1 cellular context compared by ENCODE assay signal in the genomic region with DNA sequence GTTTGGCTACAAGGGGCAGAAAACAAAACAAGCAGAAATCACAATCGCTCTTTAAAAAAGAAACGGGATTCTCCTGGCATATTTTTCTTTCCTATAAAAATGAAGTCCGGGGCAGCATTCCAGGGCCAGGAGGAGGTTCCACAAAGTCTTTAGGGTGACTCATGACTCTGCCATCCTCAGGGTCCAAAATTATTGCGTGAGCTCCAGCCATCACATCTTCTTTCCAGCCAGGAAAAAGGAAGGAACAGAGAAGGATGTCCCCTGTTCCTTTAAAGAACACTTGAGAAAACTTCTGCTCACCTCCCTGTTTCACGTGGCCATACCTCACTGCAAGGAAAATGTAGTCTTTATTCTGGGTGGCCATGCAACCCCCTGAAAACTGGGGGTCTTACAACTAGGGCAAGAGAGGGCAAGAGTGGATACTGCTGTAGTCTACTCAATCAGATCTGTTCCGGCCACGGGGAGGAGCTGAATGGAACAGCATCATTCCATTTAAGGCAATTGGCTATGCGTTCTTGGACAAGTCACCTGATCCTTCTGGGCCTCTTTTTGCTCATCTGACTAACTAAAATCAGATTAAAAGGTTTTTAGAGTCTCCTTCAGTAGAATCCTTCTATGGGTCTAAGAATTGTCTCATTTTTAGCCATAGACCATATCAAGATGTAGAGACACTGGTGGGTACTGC.
A peak's percentile ranks its signal among the peaks of the same experiment; 100 is the strongest.
TF ChIP-seq lines count a peak whose summit lies in the region.

No MANE protein-coding gene starts in this region.

TF ChIP-seq in K562, 482 proteins besides CTCF, POLR2A, EP300 and RAD21 (continued from another document and continues in another):
- TF ChIP-seq ZBTB40 (IDR thresholded peaks at IDR 0.05) (no peak), ZBTB40 (CRISPR knock-in tag; IDR thresholded peaks at IDR 0.05) (no peak), CREB5 (CRISPR knock-in tag; IDR thresholded peaks at IDR 0.05) (no peak), ZNF175 (CRISPR knock-in tag; IDR thresholded peaks at IDR 0.05; ENCODE audit: low read depth) (no peak), KDM4B (IDR thresholded peaks at IDR 0.05; ENCODE audit: borderline replicate concordance in 2 of 2, low read depth in 1 of 2) (no peak), NBN (IDR thresholded peaks at IDR 0.05; ENCODE audit: low read depth) (no peak), PHTF2 (CRISPR knock-in tag; IDR thresholded peaks at IDR 0.05) (no peak), KDM5B (IDR thresholded peaks at IDR 0.05; ENCODE audit: insufficient replicate concordance, low read depth, low read length) (no peak), FOSL1 (tag; conservative IDR thresholded peaks at IDR 0.05) (peak; percentile 60), SUPT5H (IDR thresholded peaks at IDR 0.05) (no peak), BCOR (IDR thresholded peaks at IDR 0.05) (peak; percentile 71; the same call in 1 of the 2 replicates), ZNF395 (CRISPR knock-in tag; IDR thresholded peaks at IDR 0.05) (peak; percentile 2; the same call in 1 of the 2 replicates), ZNF79 (CRISPR knock-in tag; IDR thresholded peaks at IDR 0.05; ENCODE audit: low read depth) (no peak), MCM7 (IDR thresholded peaks at IDR 0.05) (no peak), ZNF444 (CRISPR knock-in tag; IDR thresholded peaks at IDR 0.05) (no peak), DNMT1 (IDR thresholded peaks at IDR 0.05) (no peak), RAD51 (IDR thresholded peaks at IDR 0.05; ENCODE audit: borderline replicate concordance, low read depth) (no peak), ZNF24 (IDR thresholded peaks at IDR 0.05) (no peak), PRPF4 (IDR thresholded peaks at IDR 0.05; ENCODE audit: insufficient read depth, low read depth, low read length, poor library complexity, severe bottlenecking) (no peak), ZNF778 (CRISPR knock-in tag; IDR thresholded peaks at IDR 0.05) (no peak), TARDBP (IDR thresholded peaks at IDR 0.05) (no peak), RBM39 (optimal IDR thresholded peaks at IDR 0.05; ENCODE audit: low read depth, low read length) (no peak), BRD4 (IDR thresholded peaks at IDR 0.05) (no peak), HNRNPLL (IDR thresholded peaks at IDR 0.05; ENCODE audit: low read depth, low read length, poor library complexity, severe bottlenecking) (no peak), ZFP1 (CRISPR knock-in tag; IDR thresholded peaks at IDR 0.05) (no peak), BHLHE40 (IDR thresholded peaks at IDR 0.05; ENCODE audit: low read length) (no peak), ETV6 (IDR thresholded peaks at IDR 0.05; ENCODE audit: borderline replicate concordance in 1 of 2, low read depth in 2 of 2, low read length in 1 of 2) (no peak), ETV6 (CRISPR knock-in tag; IDR thresholded peaks at IDR 0.05; ENCODE audit: borderline replicate concordance) (no peak), EHMT2 (IDR thresholded peaks at IDR 0.05) (no peak), NFE2L1 (tag; IDR thresholded peaks at IDR 0.05; ENCODE audit: borderline replicate concordance, low read depth) (no peak), ZBTB7A (IDR thresholded peaks at IDR 0.05; ENCODE audit: borderline replicate concordance, control insufficient read depth, low read depth, low read length) (no peak), ZNF655 (CRISPR knock-in tag; IDR thresholded peaks at IDR 0.05) (no peak), MBD2 (IDR thresholded peaks at IDR 0.05; ENCODE audit: borderline replicate concordance, low read depth) (no peak), GATA2 (CRISPR knock-in tag; IDR thresholded peaks at IDR 0.05) (no peak), USF1 (CRISPR knock-in tag; IDR thresholded peaks at IDR 0.05) (peak; percentile 63), HDAC8 (tag; IDR thresholded peaks at IDR 0.05) (no peak)
- TF ChIP-seq, protein P1, sequence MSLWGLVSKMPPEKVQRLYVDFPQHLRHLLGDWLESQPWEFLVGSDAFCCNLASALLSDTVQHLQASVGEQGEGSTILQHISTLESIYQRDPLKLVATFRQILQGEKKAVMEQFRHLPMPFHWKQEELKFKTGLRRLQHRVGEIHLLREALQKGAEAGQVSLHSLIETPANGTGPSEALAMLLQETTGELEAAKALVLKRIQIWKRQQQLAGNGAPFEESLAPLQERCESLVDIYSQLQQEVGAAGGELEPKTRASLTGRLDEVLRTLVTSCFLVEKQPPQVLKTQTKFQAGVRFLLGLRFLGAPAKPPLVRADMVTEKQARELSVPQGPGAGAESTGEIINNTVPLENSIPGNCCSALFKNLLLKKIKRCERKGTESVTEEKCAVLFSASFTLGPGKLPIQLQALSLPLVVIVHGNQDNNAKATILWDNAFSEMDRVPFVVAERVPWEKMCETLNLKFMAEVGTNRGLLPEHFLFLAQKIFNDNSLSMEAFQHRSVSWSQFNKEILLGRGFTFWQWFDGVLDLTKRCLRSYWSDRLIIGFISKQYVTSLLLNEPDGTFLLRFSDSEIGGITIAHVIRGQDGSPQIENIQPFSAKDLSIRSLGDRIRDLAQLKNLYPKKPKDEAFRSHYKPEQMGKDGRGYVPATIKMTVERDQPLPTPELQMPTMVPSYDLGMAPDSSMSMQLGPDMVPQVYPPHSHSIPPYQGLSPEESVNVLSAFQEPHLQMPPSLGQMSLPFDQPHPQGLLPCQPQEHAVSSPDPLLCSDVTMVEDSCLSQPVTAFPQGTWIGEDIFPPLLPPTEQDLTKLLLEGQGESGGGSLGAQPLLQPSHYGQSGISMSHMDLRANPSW (CRISPR knock-in tag; IDR thresholded peaks at IDR 0.05), result no peak
- TF ChIP-seq, protein P2, sequence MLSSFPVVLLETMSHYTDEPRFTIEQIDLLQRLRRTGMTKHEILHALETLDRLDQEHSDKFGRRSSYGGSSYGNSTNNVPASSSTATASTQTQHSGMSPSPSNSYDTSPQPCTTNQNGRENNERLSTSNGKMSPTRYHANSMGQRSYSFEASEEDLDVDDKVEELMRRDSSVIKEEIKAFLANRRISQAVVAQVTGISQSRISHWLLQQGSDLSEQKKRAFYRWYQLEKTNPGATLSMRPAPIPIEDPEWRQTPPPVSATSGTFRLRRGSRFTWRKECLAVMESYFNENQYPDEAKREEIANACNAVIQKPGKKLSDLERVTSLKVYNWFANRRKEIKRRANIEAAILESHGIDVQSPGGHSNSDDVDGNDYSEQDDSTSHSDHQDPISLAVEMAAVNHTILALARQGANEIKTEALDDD (IDR thresholded peaks at IDR 0.05), result no peak
- TF ChIP-seq, protein P3, sequence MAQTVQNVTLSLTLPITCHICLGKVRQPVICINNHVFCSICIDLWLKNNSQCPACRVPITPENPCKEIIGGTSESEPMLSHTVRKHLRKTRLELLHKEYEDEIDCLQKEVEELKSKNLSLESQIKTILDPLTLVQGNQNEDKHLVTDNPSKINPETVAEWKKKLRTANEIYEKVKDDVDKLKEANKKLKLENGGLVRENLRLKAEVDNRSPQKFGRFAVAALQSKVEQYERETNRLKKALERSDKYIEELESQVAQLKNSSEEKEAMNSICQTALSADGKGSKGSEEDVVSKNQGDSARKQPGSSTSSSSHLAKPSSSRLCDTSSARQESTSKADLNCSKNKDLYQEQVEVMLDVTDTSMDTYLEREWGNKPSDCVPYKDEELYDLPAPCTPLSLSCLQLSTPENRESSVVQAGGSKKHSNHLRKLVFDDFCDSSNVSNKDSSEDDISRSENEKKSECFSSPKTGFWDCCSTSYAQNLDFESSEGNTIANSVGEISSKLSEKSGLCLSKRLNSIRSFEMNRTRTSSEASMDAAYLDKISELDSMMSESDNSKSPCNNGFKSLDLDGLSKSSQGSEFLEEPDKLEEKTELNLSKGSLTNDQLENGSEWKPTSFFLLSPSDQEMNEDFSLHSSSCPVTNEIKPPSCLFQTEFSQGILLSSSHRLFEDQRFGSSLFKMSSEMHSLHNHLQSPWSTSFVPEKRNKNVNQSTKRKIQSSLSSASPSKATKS (CRISPR knock-in tag; IDR thresholded peaks at IDR 0.05), result no peak
